28 cellular contexts compared by ENCODE assay signal in the genomic region with DNA sequence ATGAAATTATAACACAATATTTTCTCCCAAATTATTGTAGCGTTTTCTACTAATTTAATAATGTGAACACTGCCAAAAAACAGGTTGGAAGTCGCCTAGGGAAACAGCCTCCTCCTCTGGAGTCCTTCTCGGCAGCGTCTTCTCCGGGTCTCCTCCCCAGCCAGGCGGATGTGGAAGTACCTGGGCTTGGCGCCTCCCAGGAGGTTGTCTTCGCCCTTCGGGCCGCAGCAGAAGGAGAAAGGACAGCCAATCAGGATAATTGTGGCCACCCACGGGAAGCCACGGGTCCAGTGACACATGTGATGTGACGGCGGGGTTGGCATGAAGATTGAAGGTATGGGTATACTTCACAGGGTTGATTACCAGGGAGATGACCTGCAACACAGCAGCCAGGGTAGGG.
"Had no signal": no experiment of that assay in that cellular context is flagged by ENCODE, and none has a peak within 500 bp of the region (broad histone marks: within the 10 kb centered on the region; RNA-seq: fewer than 3 reads in every experiment).

No MANE protein-coding gene starts in this region.

- FAIRE-seq: small intestine had no signal

- H3K27me3 ChIP-seq: right lobe of liver, sigmoid colon, suprapubic skin, testis, tibial artery, transverse colon, upper lobe of right lung, uterus had no signal

- H3K27ac Mint-ChIP-seq: natural killer cell treated with Interleukin-12 subunit alpha and Interleukin-12 subunit beta and Interleukin-15 and Interleukin-18, amount 100 ng/mL, for 72 hours; progenitor cell of endocrine pancreas; stimulated activated memory B cell treated with anti-CD40 and anti-IgM and Interleukin-4, amounts not matched to agents 10 μg/mL and 1 μg/mL and 100 μg/mL, for 72 hours; type B pancreatic cell had no signal

- H3K9me3 ChIP-seq: ovary, psoas muscle, right lobe of liver, sigmoid colon, suprapubic skin, testis, tibial artery, transverse colon, upper lobe of right lung, uterus had no signal

- H3K4me1 ChIP-seq: parathyroid adenoma, psoas muscle, right lobe of liver, sigmoid colon, suprapubic skin, testis, tibial artery, transverse colon, upper lobe of right lung, uterus had no signal

- H3K27ac ChIP-seq: ovary, parathyroid adenoma, psoas muscle, right lobe of liver, sigmoid colon, suprapubic skin, testis, tibial artery, transverse colon, upper lobe of right lung, uterus had no signal

- H3K9ac ChIP-seq: parathyroid adenoma had no signal

- H3K4me1 Mint-ChIP-seq: naive B cell; naive thymus-derived CD8-positive, alpha-beta T cell; stimulated activated memory B cell treated with anti-CD40 and anti-IgM and Interleukin-4, amounts not matched to agents 10 μg/mL and 1 μg/mL and 100 μg/mL, for 72 hours; stimulated activated naive CD8-positive, alpha-beta T cell treated with anti-CD3 and anti-CD28 coated beads, Interleukin-15, amount 100 ng/mL, for 72 hours had no signal

- DNase-seq: naive B cell; naive thymus-derived CD8-positive, alpha-beta T cell; occipital lobe; ovary; psoas muscle; right lobe of liver; sigmoid colon; small intestine; stimulated activated CD4-positive, alpha-beta T cell treated with anti-CD3 and anti-CD28 coated beads, Interleukin-12 subunit alpha, Interleukin-12 subunit beta, amount 100 ng/mL, for 4 hours; stimulated activated CD4-positive, alpha-beta T cell treated with anti-CD3 and anti-CD28 coated beads, Interleukin-1b, Interleukin-23, amount 100 ng/mL, for 48 hours; stimulated activated CD4-positive, alpha-beta T cell treated with anti-CD3 and anti-CD28 coated beads, Interleukin-4, amount 100 ng/mL, for 1 hour; stimulated activated CD4-positive, alpha-beta T cell treated with anti-CD3 and anti-CD28 coated beads, Interleukin-4, amount 100 ng/mL, for 4 hours; stimulated activated CD8-positive, alpha-beta memory T cell treated with anti-CD3 and anti-CD28 coated beads, Interleukin-4, amount 100 ng/mL, for 48 hours; stimulated activated naive CD4-positive, alpha-beta T cell; stimulated activated naive CD8-positive, alpha-beta T cell treated with anti-CD3 and anti-CD28 coated beads, Interleukin-15, amount 100 ng/mL, for 72 hours; stimulated activated naive CD8-positive, alpha-beta T cell treated with anti-CD3 and anti-CD28 coated beads, Interleukin-15, Interleukin-2, amounts not matched to agents 100 U/mL and 50 U/mL, for 24 hours; substantia nigra; testis; tibial artery; transverse colon; upper lobe of right lung; uterus had no signal

- H3K79me2 ChIP-seq: parathyroid adenoma had no signal

- H3K36me3 Mint-ChIP-seq: naive B cell; naive thymus-derived CD8-positive, alpha-beta T cell; natural killer cell treated with Interleukin-12 subunit alpha and Interleukin-12 subunit beta and Interleukin-15 and Interleukin-18, amount 100 ng/mL, for 72 hours; stimulated activated memory B cell treated with anti-CD40 and anti-IgM and Interleukin-4, amounts not matched to agents 10 μg/mL and 1 μg/mL and 100 μg/mL, for 72 hours; type B pancreatic cell had no signal

- H3K4me3 ChIP-seq: ovary, psoas muscle, right lobe of liver, sigmoid colon, suprapubic skin, tibial artery, transverse colon, upper lobe of right lung, uterus had no signal

- H3K36me3 ChIP-seq: ovary, right lobe of liver, sigmoid colon, suprapubic skin, tibial artery, transverse colon, upper lobe of right lung, uterus had no signal

- H3K4me3 Mint-ChIP-seq: naive B cell; naive thymus-derived CD8-positive, alpha-beta T cell; natural killer cell treated with Interleukin-12 subunit alpha and Interleukin-12 subunit beta and Interleukin-15 and Interleukin-18, amount 100 ng/mL, for 72 hours; stimulated activated memory B cell treated with anti-CD40 and anti-IgM and Interleukin-4, amounts not matched to agents 10 μg/mL and 1 μg/mL and 100 μg/mL, for 72 hours; stimulated activated naive CD8-positive, alpha-beta T cell treated with anti-CD3 and anti-CD28 coated beads, Interleukin-15, amount 100 ng/mL, for 72 hours; type B pancreatic cell had no signal

- H2AFZ ChIP-seq: parathyroid adenoma had no signal

- H3K9me3 Mint-ChIP-seq: stimulated activated memory B cell treated with anti-CD40 and anti-IgM and Interleukin-4, amounts not matched to agents 10 μg/mL and 1 μg/mL and 100 μg/mL, for 72 hours; type B pancreatic cell had no signal

- H3K27me3 Mint-ChIP-seq: naive B cell; naive thymus-derived CD8-positive, alpha-beta T cell; natural killer cell treated with Interleukin-12 subunit alpha and Interleukin-12 subunit beta and Interleukin-15 and Interleukin-18, amount 100 ng/mL, for 72 hours; progenitor cell of endocrine pancreas; stimulated activated memory B cell treated with anti-CD40 and anti-IgM and Interleukin-4, amounts not matched to agents 10 μg/mL and 1 μg/mL and 100 μg/mL, for 72 hours; stimulated activated naive CD8-positive, alpha-beta T cell treated with anti-CD3 and anti-CD28 coated beads, Interleukin-15, amount 100 ng/mL, for 72 hours; type B pancreatic cell had no signal
